In the genomic region with DNA sequence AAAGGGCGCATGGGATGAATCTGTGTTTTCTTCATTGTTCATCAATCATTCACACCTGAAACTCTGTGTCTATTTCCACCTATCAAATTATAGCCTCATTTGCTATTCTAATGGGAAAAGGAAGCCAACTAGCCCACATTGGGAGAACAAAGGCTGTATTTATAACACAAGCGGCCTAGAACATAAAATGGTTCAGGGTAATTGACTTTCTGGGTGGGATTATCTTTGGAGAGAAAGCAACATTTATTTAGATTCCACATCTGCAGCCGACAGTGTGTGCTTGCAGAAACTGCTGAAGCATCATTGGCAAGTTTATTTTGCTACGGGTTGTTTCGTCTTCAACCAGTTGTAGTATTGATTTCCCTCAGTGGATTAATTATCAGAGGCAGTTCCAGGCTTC, we compare ENCODE assay signal across 21 cellular contexts.
"Had no signal": no experiment of that assay in that cellular context is flagged by ENCODE, and none has a peak within 500 bp of the region (broad histone marks: within the 10 kb centered on the region; RNA-seq: fewer than 3 reads in every experiment).

No MANE protein-coding gene starts in this region.

- H3K27ac ChIP-seq: ascending aorta, epithelial cell of prostate, suprapubic skin had no signal

- DNase-seq: activated naive CD4-positive, alpha-beta T cell treated with anti-CD3 and anti-CD28 coated beads for 36 hours; activated naive CD8-positive, alpha-beta T cell treated with anti-CD3 and anti-CD28 coated beads, Interleukin-2, amount 50 U/mL, for 24 hours; activated T-cell treated with anti-CD3 and anti-CD28 coated beads for 4 hours; dermis blood vessel endothelial cell; effector memory CD8-positive, alpha-beta T cell; heart right ventricle; left colon; right cardiac atrium; stimulated activated CD4-positive, alpha-beta T cell treated with anti-CD3 and anti-CD28 coated beads, Interleukin-4, amount 100 ng/mL, for 4 hours; stimulated activated CD8-positive, alpha-beta memory T cell treated with anti-CD3 and anti-CD28 coated beads, Interleukin-4, amount 100 ng/mL, for 48 hours; T-helper 9 cell had no signal

- H3K4me1 ChIP-seq: ascending aorta, heart right ventricle had no signal

- H3K4me1 Mint-ChIP-seq: activated naive CD8-positive, alpha-beta T cell treated with anti-CD3 and anti-CD28 coated beads, Interleukin-2, amount 50 U/mL, for 24 hours had no signal

- H3K4me3 ChIP-seq: ascending aorta, heart right ventricle, smooth muscle cell, suprapubic skin had no signal

- H3K36me3 ChIP-seq: ascending aorta, heart right ventricle, suprapubic skin had no signal

- H3K27ac Mint-ChIP-seq: activated naive CD4-positive, alpha-beta T cell treated with anti-CD3 and anti-CD28 coated beads for 36 hours; activated naive CD8-positive, alpha-beta T cell treated with anti-CD3 and anti-CD28 coated beads, Interleukin-2, amount 50 U/mL, for 24 hours; effector memory CD8-positive, alpha-beta T cell; stimulated activated naive CD8-positive, alpha-beta T cell treated with anti-CD3 and anti-CD28 coated beads, Interleukin-15, Interleukin-2, amounts not matched to agents 100 ng/mL and 50 ng/mL, for 24 hours; type B pancreatic cell had no signal

- H3K9me3 Mint-ChIP-seq: activated naive CD4-positive, alpha-beta T cell treated with anti-CD3 and anti-CD28 coated beads for 36 hours; activated naive CD8-positive, alpha-beta T cell treated with anti-CD3 and anti-CD28 coated beads, Interleukin-2, amount 50 U/mL, for 24 hours; effector memory CD8-positive, alpha-beta T cell; stimulated activated naive CD8-positive, alpha-beta T cell treated with anti-CD3 and anti-CD28 coated beads, Interleukin-15, Interleukin-2, amounts not matched to agents 100 ng/mL and 50 ng/mL, for 24 hours; type B pancreatic cell had no signal

- H3K4me3 Mint-ChIP-seq: activated naive CD4-positive, alpha-beta T cell treated with anti-CD3 and anti-CD28 coated beads for 36 hours; activated naive CD8-positive, alpha-beta T cell treated with anti-CD3 and anti-CD28 coated beads, Interleukin-2, amount 50 U/mL, for 24 hours; effector memory CD8-positive, alpha-beta T cell; stimulated activated naive CD8-positive, alpha-beta T cell treated with anti-CD3 and anti-CD28 coated beads, Interleukin-15, Interleukin-2, amounts not matched to agents 100 ng/mL and 50 ng/mL, for 24 hours had no signal

- H3K4me2 ChIP-seq: smooth muscle cell had no signal

- ATAC-seq: activated CD4-positive, CD25-positive, alpha-beta regulatory T cell treated with anti-CD3 and anti-CD28 coated beads, Interleukin-2, amount 50 U/mL, for 24 hours; activated naive CD8-positive, alpha-beta T cell treated with anti-CD3 and anti-CD28 coated beads, Interleukin-2, amount 50 U/mL, for 24 hours; effector memory CD8-positive, alpha-beta T cell; heart right ventricle; left colon; right cardiac atrium had no signal

- H3K27me3 ChIP-seq: ascending aorta had no signal

- H3K36me3 Mint-ChIP-seq: type B pancreatic cell had no signal

- FAIRE-seq: bronchial epithelial cell, frontal cortex, islet of Langerhans had no signal

- H3K27me3 Mint-ChIP-seq: stimulated activated naive CD8-positive, alpha-beta T cell treated with anti-CD3 and anti-CD28 coated beads, Interleukin-15, Interleukin-2, amounts not matched to agents 100 ng/mL and 50 ng/mL, for 24 hours had no signal
